In the genomic region with DNA sequence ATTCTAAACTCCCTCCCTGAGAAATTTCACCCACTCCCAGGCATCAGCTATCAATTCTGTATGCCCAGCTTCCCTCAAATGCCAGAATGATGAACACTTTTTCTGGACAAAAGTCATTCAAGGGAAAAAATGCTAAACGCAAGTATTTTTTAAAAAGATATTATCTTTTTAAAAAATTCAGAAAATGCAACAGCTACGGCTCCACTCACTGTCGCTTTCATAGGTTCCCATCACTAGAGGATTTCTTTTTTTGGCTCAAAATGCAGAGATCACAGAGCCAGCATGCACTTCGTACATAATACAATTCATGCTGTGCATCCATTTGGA, we compare ENCODE assay signal across 1 cellular context.
TF ChIP-seq lines count a peak whose summit lies in the region.

No MANE protein-coding gene starts in this region.

TF ChIP-seq in HepG2, 621 proteins besides CTCF, POLR2A, EP300 and RAD21:
- TF ChIP-seq PRMT3 (CRISPR knock-in tag; IDR thresholded peaks at IDR 0.05; ENCODE audit: borderline replicate concordance, low read depth) (no peak), ZNF615 (CRISPR knock-in tag; IDR thresholded peaks at IDR 0.05; ENCODE audit: borderline replicate concordance) (0 out of 2 replicates have a peak, but pooled peaks have one; percentile 27), ZNF383 (CRISPR knock-in tag; IDR thresholded peaks at IDR 0.05; ENCODE audit: borderline replicate concordance) (no peak), PLSCR1 (CRISPR knock-in tag; IDR thresholded peaks at IDR 0.05; ENCODE audit: borderline replicate concordance) (no peak)
